Comparison of ENCODE assay signal across 1 cellular context in genomic region chr17:70527364-70527888, GRCh38.
TF ChIP-seq lines count a peak whose summit lies in the region.

No MANE protein-coding gene starts in this region.

TF ChIP-seq in GM12878, 131 proteins besides CTCF, POLR2A, EP300 and RAD21 (continued from another document):
- no peak for TF ChIP-seq BCLAF1 (IDR thresholded peaks at IDR 0.05)
- peak in 1 of 2 experiments; percentile 27; a peak in 1 of 4 replicates for TF ChIP-seq CEBPB (IDR thresholded peaks at IDR 0.05; ENCODE audit: borderline replicate concordance in 1 of 2, low read depth in 2 of 2, low read length in 2 of 2)
- TF ChIP-seq POU2F2 (IDR thresholded peaks at IDR 0.05; ENCODE audit: borderline replicate concordance, low read depth, low read length): no peak
- no peak for TF ChIP-seq ZNF207 (IDR thresholded peaks at IDR 0.05; ENCODE audit: borderline replicate concordance)
- no peak for TF ChIP-seq RELA (IDR thresholded peaks at IDR 0.05; ENCODE audit: borderline replicate concordance, partially characterized antibody)
- no peak for TF ChIP-seq PBX3 (IDR thresholded peaks at IDR 0.05; ENCODE audit: insufficient replicate concordance, low read depth, low read length)
- no peak for TF ChIP-seq CHD1 (IDR thresholded peaks at IDR 0.05; ENCODE audit: low read depth, low read length)
- no peak for TF ChIP-seq TBL1XR1 (IDR thresholded peaks at IDR 0.05; ENCODE audit: low read depth, low read length)
- TF ChIP-seq RAD51 (IDR thresholded peaks at IDR 0.05): no peak
- TF ChIP-seq TARDBP (IDR thresholded peaks at IDR 0.05; ENCODE audit: borderline replicate concordance): no peak
- TF ChIP-seq SIN3A (IDR thresholded peaks at IDR 0.05; ENCODE audit: low read depth, low read length): no peak
- no peak for TF ChIP-seq PAX5 (IDR thresholded peaks at IDR 0.05; ENCODE audit: borderline replicate concordance, low read depth, low read length)
- no peak for TF ChIP-seq YY1 (IDR thresholded peaks at IDR 0.05; ENCODE audit: low read depth, low read length)
- TF ChIP-seq ATF3 (IDR thresholded peaks at IDR 0.05; ENCODE audit: borderline replicate concordance, extremely low read depth, low read depth, low read length): no peak
- no peak for TF ChIP-seq SP1 (IDR thresholded peaks at IDR 0.05; ENCODE audit: low read depth, low read length)
- TF ChIP-seq NFYA (IDR thresholded peaks at IDR 0.05; ENCODE audit: borderline replicate concordance, low read depth, low read length): no peak
- TF ChIP-seq E2F8 (IDR thresholded peaks at IDR 0.05; ENCODE audit: low read depth, partially characterized antibody): no peak
- no peak for TF ChIP-seq SREBF2 (IDR thresholded peaks at IDR 0.05; ENCODE audit: low read length)
- peak; percentile 72 for TF ChIP-seq PKNOX1 (IDR thresholded peaks at IDR 0.05)
- TF ChIP-seq NFXL1 (IDR thresholded peaks at IDR 0.05; ENCODE audit: borderline replicate concordance): no peak
- no peak for TF ChIP-seq NKRF (conservative IDR thresholded peaks at IDR 0.05)
- peak; percentile 66; the same call in 1 of the 2 replicates for TF ChIP-seq ZBED1 (IDR thresholded peaks at IDR 0.05; ENCODE audit: borderline replicate concordance)
- TF ChIP-seq MEF2A (IDR thresholded peaks at IDR 0.05; ENCODE audit: insufficient read depth, low read depth, low read length): peak; percentile 78; the same call in 1 of the 2 replicates
- TF ChIP-seq RUNX3 (IDR thresholded peaks at IDR 0.05; ENCODE audit: low read length): peak; percentile 30; the same call in 1 of the 2 replicates
- TF ChIP-seq TCF7 (IDR thresholded peaks at IDR 0.05; ENCODE audit: borderline replicate concordance): no peak
- no peak for TF ChIP-seq GATAD2B (conservative IDR thresholded peaks at IDR 0.05; ENCODE audit: low read depth)
- TF ChIP-seq MXI1 (IDR thresholded peaks at IDR 0.05; ENCODE audit: low read depth, low read length): no peak
- no peak for TF ChIP-seq MAX (IDR thresholded peaks at IDR 0.05; ENCODE audit: low read depth, low read length)
- TF ChIP-seq ZNF24 (IDR thresholded peaks at IDR 0.05): no peak
- no peak for TF ChIP-seq NR2C2 (IDR thresholded peaks at IDR 0.05; ENCODE audit: borderline replicate concordance, control insufficient read depth, insufficient read length, low read depth)
